ENCODE assay signal across 7 cellular contexts in the genomic region with DNA sequence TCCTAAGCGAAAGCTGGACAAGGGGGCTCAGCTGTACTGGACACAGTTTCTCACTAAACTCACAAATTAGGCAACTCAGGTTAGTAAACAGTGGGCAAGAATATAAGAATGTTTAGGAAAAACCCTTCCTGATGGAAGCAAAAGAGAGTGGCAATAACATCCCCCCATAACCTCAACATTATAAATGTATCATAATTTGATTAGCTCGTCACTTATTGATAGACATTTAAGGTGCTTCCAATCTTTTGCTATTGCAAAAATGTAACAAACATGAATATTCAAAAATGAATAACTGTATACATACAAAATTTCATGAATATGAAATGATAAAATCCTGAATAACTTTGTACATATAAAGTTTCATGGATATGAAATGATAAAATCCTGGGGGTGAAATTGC.
"Had no signal": no experiment of that assay in that cellular context is flagged by ENCODE, and none has a peak within 500 bp of the region (broad histone marks: within the 10 kb centered on the region; RNA-seq: fewer than 3 reads in every experiment).

No MANE protein-coding gene starts in this region.

- FAIRE-seq: G401.6, GM12891, GM12892, GM18507, GM19239 had no signal

- DNase-seq: GDM1, GF-D8 had no signal
